1 cellular context compared by ENCODE assay signal in the genomic region with DNA sequence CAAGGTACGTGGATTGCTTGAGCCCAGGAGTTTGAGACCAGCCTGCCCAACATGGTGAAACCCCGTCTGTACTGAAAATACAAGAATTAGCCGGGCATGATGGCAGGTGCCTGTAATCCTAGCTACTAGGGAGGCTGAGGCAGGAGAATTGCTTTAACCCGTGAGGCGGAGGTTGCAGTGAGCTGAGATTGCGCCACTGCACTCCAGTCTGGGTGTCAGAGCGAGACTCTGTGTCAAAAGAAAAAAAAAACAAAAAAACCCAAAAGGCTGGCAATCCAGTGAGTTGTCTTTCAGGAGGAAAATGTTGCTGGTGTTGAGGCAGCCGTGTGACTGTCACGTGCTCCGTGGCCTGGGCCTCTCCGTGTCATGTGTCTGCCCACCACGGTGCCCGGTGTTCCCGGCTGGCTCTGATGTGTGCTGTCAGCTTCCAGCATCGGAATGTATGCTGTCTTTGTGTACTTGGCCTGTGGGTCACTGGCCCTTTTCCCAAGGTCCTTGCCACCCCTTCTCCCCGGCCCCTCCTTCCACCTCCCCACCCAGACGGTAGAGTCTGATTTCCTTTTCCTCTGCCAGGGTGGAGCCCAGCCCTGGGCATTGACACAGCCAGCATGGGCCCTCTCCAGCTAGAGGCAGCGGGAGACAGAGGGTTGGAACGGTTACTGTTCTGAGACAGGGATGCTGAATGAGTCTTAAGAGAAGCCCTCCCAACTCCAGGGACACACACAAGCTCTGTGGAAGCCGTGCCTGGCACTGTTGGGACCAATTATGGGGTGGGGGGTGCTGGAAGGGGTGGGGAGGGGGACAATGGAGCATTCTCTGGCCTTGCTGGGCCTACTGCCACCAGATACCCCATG.
TF ChIP-seq lines count a peak whose summit lies in the region.

No MANE protein-coding gene starts in this region.

TF ChIP-seq in SK-N-SH, 30 proteins besides CTCF, POLR2A, EP300 and RAD21 (continued from another document):
- TF ChIP-seq, protein P1, sequence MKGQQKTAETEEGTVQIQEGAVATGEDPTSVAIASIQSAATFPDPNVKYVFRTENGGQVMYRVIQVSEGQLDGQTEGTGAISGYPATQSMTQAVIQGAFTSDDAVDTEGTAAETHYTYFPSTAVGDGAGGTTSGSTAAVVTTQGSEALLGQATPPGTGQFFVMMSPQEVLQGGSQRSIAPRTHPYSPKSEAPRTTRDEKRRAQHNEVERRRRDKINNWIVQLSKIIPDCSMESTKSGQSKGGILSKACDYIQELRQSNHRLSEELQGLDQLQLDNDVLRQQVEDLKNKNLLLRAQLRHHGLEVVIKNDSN (IDR thresholded peaks at IDR 0.05; ENCODE audit: borderline replicate concordance, low read depth) = no peak
- TF ChIP-seq, protein P2, sequence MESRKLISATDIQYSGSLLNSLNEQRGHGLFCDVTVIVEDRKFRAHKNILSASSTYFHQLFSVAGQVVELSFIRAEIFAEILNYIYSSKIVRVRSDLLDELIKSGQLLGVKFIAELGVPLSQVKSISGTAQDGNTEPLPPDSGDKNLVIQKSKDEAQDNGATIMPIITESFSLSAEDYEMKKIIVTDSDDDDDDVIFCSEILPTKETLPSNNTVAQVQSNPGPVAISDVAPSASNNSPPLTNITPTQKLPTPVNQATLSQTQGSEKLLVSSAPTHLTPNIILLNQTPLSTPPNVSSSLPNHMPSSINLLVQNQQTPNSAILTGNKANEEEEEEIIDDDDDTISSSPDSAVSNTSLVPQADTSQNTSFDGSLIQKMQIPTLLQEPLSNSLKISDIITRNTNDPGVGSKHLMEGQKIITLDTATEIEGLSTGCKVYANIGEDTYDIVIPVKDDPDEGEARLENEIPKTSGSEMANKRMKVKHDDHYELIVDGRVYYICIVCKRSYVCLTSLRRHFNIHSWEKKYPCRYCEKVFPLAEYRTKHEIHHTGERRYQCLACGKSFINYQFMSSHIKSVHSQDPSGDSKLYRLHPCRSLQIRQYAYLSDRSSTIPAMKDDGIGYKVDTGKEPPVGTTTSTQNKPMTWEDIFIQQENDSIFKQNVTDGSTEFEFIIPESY (IDR thresholded peaks at IDR 0.05; ENCODE audit: borderline replicate concordance, low read depth) = no peak
- TF ChIP-seq, protein P3, sequence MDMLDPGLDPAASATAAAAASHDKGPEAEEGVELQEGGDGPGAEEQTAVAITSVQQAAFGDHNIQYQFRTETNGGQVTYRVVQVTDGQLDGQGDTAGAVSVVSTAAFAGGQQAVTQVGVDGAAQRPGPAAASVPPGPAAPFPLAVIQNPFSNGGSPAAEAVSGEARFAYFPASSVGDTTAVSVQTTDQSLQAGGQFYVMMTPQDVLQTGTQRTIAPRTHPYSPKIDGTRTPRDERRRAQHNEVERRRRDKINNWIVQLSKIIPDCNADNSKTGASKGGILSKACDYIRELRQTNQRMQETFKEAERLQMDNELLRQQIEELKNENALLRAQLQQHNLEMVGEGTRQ (IDR thresholded peaks at IDR 0.05; ENCODE audit: borderline replicate concordance, low read depth, low read length) = no peak
- no peak for TF ChIP-seq MEF2A (IDR thresholded peaks at IDR 0.05; ENCODE audit: borderline replicate concordance, low read depth)
- no peak for TF ChIP-seq GABPA (IDR thresholded peaks at IDR 0.05; ENCODE audit: low read depth)
- TF ChIP-seq RCOR1 (IDR thresholded peaks at IDR 0.05; ENCODE audit: low read length) = no peak
- no peak for TF ChIP-seq TCF12 (IDR thresholded peaks at IDR 0.05)
TF ChIP-seq in SK-N-SH: peak in this region for 0.
